In the genomic region with DNA sequence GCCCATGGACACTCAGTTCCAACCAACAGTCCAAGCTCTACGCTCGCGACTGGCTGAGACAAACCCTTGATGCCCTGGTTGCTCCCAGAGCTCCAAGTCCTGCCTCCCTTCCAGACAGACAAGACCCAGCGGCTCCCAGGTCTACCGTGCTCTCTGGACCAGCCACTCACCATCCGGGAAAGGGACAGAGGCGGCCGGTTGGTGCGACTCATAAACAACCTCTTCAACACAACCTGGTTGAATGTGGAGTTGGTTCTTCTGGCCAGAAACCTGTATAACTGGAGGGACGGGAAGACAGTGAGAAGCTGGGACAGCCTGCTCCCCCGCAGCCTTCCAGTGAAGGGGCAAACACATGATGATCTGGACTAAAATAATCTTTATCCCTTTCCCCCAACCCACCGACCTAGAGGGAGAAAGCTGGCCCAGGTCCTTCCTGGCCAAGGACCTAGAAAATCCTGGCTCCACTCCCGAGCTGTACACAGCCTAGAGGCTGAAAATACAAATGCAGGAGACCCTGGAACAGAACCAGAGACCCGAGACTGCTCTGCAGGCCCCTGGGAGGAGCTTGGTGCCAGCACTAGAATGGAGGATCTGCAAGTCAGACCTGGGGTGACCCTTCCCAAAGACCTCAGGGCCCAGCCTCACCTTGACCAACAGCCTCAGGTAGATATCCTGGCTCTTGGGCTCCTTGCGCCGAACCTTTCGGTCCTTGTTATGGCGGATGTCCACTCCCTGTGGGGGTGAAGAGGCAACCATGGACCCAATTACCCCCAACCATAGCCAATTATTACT, we compare ENCODE assay signal across 9 cellular contexts. TPM values are rescaled to one million over a fixed set of nuclear protein-coding genes. Genes with fewer than 3 reads are reported as not detected.
DNase-seq lines count a peak whose midpoint lies in the region; ATAC-seq and TF ChIP-seq lines count a peak whose summit lies in the region.
"Had no signal": no experiment of that assay in that cellular context is flagged by ENCODE, and none has a peak within 500 bp of the region (broad histone marks: within the 10 kb centered on the region; RNA-seq: fewer than 3 reads in every experiment).

No MANE protein-coding gene starts in this region.

- H3K4me3 ChIP-seq in SK-N-MC (peak overlapping the region; percentile 82), fibroblast of pulmonary artery (replicated peaks; ENCODE audit: low read depth, low read length) (peak overlapping the region; percentile 100), sigmoid colon (peak overlapping the region in 3 of 4 donors; percentile 56 to 73 (median 70))

- intact Hi-C loops in sigmoid colon (cut with DNase I) = no loop called here

- no peak for TF ChIP-seq EP300 in sigmoid colon (IDR thresholded peaks at IDR 0.05)

- ATAC-seq in GM19463 (IDR thresholded peaks at IDR 0.05; ENCODE audit: unreplicated experiment) = no peak
- ATAC-seq in GM18909 (IDR thresholded peaks at IDR 0.05; ENCODE audit: poor library complexity, unreplicated experiment) = no peak

- H3K4me1 ChIP-seq in sigmoid colon = peaks cover 0 to 47% (median 32%) of the 10 kb centered on the region in 4 donors

- H3K9me3 ChIP-seq in SK-N-MC (ENCODE audit: low read depth, low read length) (no peaks in the 10 kb centered on the region), sigmoid colon (no peaks in the 10 kb centered on the region)

- TF ChIP-seq POLR2A in sigmoid colon (IDR thresholded peaks at IDR 0.05) = no peak

- H3K9ac ChIP-seq in SK-N-MC (ENCODE audit: insufficient read length) = peak overlapping the region; percentile 99

- TF ChIP-seq CTCF in GM12872 (IDR thresholded peaks at IDR 0.05; ENCODE audit: insufficient read depth, low read depth, low read length) = 0 out of 3 replicates have a peak, but pooled peaks have one; percentile 6
- peak; percentile 20 for TF ChIP-seq CTCF in fibroblast of pulmonary artery (IDR thresholded peaks at IDR 0.05; ENCODE audit: low read length, missing control alignments)
- no peak for TF ChIP-seq CTCF in sigmoid colon (IDR thresholded peaks at IDR 0.05)

- peaks cover 38% of the 10 kb centered on the region for H3K36me3 ChIP-seq in SK-N-MC (ENCODE audit: insufficient read depth, low read length)
- peaks cover 10 to 32% (median 25%) of the 10 kb centered on the region in 4 donors for H3K36me3 ChIP-seq in sigmoid colon

- 25 to 60% methylated on average over 18 of the region's 18 CpGs for WGBS in sigmoid colon, 2 donors

- DNase-seq in SK-N-MC (ENCODE audit: low read depth, low spot score) = no peak
- DNase-seq in fibroblast of pulmonary artery (ENCODE audit: low read depth) = no peak
- no peak for DNase-seq in sigmoid colon
- DNase-seq in AML-193 (lab: John Stamatoyannopoulos, UW) = no peak
- no peak for DNase-seq in T-helper 9 cell
- DNase-seq: aorta had no signal

- H3K27me3 ChIP-seq in sigmoid colon = no peaks in the 10 kb centered on the region

- H3K27ac ChIP-seq in SK-N-MC = peak overlapping the region; percentile 93
- H3K27ac ChIP-seq in sigmoid colon = peak overlapping the region in 3 of 4 donors; percentile 91 to 95 (median 94)

RNA-seq across cellular contexts. Expression of a gene that starts 1.6 kb away (rescaled TPM):
- total RNA-seq in sigmoid colon = 1,000 to 10,000 TPM; 2,699 to 3,791 (median 2,810) TPM
- 1,000 to 10,000 TPM; 2,118 to 3,330 (median 2,641) TPM for polyA plus RNA-seq in sigmoid colon

RNA-seq across cellular contexts. Expression of a gene that starts 2.0 kb away (rescaled TPM):
- 10 to 100 TPM in 3 of 4 donors, 1 to 10 TPM in 1; 10.0 to 16.9 (median 12.8) TPM for total RNA-seq in sigmoid colon
- polyA plus RNA-seq in sigmoid colon = 10 to 100 TPM; 18.0 to 45.6 (median 33.5) TPM

RNA-seq across cellular contexts. Expression of a gene that starts 2.5 kb away (rescaled TPM):
- not detected for total RNA-seq in sigmoid colon
- 100 to 1,000 TPM; 109 to 168 (median 125) TPM for polyA plus RNA-seq in sigmoid colon

RNA-seq across cellular contexts. Expression of a gene that starts 10.8 kb away (rescaled TPM):
- total RNA-seq in sigmoid colon = not detected
- polyA plus RNA-seq in sigmoid colon = under 1 TPM in 1 of 3 donors, not detected in 2; 0.34 TPM
- total RNA-seq: aorta had no signal

RNA-seq across cellular contexts. Expression of a gene that starts 19.8 kb away (rescaled TPM):
- total RNA-seq in sigmoid colon = 10 to 100 TPM; 10.5 to 14.1 (median 11.9) TPM
- 10 to 100 TPM in 1 of 3 donors, 1 to 10 TPM in 2; 6.2 to 10.2 (median 9.8) TPM for polyA plus RNA-seq in sigmoid colon

Comparison
In these comparisons a context has a peak if more than half of its experiments do, and no peak if none do; other contexts are left out.
1. CTCF ChIP-seq: peak in GM12872 (single experiment) and fibroblast of pulmonary artery (single experiment); none in sigmoid colon (0 of 4).
2. Peak in every context shown above with its lines, with median percentiles within 50 percentile points of each other: H3K4me3 ChIP-seq.